Comparison of ENCODE assay signal across 20 cellular contexts in the genomic region with DNA sequence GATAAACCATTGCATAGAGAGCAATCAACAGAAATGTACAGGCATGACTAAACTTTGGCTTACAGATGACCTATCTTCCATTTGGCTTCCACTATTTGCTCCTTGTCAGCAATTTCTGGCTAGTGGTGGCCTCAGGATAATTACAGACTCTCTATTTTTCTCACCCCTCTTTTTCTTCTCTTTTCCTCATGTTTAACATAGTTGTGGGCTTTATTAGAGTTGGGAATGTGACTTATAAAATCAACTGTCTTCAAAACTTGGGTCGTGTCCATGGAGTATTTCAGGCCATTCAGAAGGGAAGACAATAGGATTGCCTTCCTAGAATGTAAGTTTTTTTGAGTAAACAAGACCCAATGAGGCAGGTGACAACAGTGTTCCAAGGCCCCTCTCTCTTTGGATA.
A peak's percentile ranks its signal among the peaks of the same experiment; 100 is the strongest.
DNase-seq lines count a peak whose midpoint lies in the region; TF ChIP-seq lines count a peak whose summit lies in the region.
"Had no signal": no experiment of that assay in that cellular context is flagged by ENCODE, and none has a peak within 500 bp of the region (broad histone marks: within the 10 kb centered on the region; RNA-seq: fewer than 3 reads in every experiment).

No MANE protein-coding gene starts in this region.

- intact Hi-C loops in activated T-helper 1 cell treated with anti-CD3 and anti-CD28 coated beads, Interleukin-12 subunit alpha, Interleukin-12 subunit beta, Interleukin-2, Interleukin-4 antibody, amounts not matched to agents 30 ng/mL and 10 ng/mL and 1 ng/mL, durations not matched to agents 14 hours and 24 hours and 36 hours (cut with micrococcal nuclease), result no loop called here

- no peaks in the 10 kb centered on the region for H3K9me3 Mint-ChIP-seq in nephron
- H3K9me3 Mint-ChIP-seq in activated T-helper 1 cell treated with anti-CD3 and anti-CD28 coated beads, Interleukin-12 subunit alpha, Interleukin-12 subunit beta, Interleukin-2, Interleukin-4 antibody, amounts not matched to agents 30 ng/mL and 10 ng/mL and 1 ng/mL, durations not matched to agents 14 hours and 24 hours and 36 hours, result no peaks in the 10 kb centered on the region
- H3K9me3 Mint-ChIP-seq: activated T-helper 17 cell treated with anti-CD3 and anti-CD28 coated beads, Interleukin-2, amount 50 U/mL, for 72 hours; CD14-positive monocyte had no signal

- no peaks in the 10 kb centered on the region for H3K79me1 ChIP-seq in mesendoderm (ENCODE audit: low read length)

- no peak overlapping the region for H3K4me2 ChIP-seq in mesendoderm (ENCODE audit: low read length)

- no peak overlapping the region for H2AK5ac ChIP-seq in mesendoderm (ENCODE audit: low read length)

- H3K4me1 ChIP-seq in SJCRH30, result peaks cover 45% of the 10 kb centered on the region
- peaks cover 2% of the 10 kb centered on the region for H3K4me1 ChIP-seq in mesendoderm (ENCODE audit: control insufficient read depth, low read depth, low read length)
- H3K4me1 ChIP-seq: colonic mucosa had no signal

- no peak overlapping the region for H2BK15ac ChIP-seq in mesendoderm (replicated peaks; ENCODE audit: low read depth)

- no peaks in the 10 kb centered on the region for H3K27me3 Mint-ChIP-seq in nephron (ENCODE audit: low read depth)
- H3K27me3 Mint-ChIP-seq in activated T-helper 1 cell treated with anti-CD3 and anti-CD28 coated beads, Interleukin-12 subunit alpha, Interleukin-12 subunit beta, Interleukin-2, Interleukin-4 antibody, amounts not matched to agents 30 ng/mL and 10 ng/mL and 1 ng/mL, durations not matched to agents 14 hours and 24 hours and 36 hours (ENCODE audit: insufficient read depth), result peaks cover 11% of the 10 kb centered on the region

- DNase-seq in Daoy (ENCODE audit: low read depth), result peak; percentile 10
- DNase-seq in SJCRH30, result no peak
- DNase-seq in fibroblast of gingiva (ENCODE audit: low read depth), result peak; percentile 64
- no peak for DNase-seq in mesendoderm
- DNase-seq in activated T-helper 1 cell treated with anti-CD3 and anti-CD28 coated beads, Interleukin-12 subunit alpha, Interleukin-12 subunit beta, Interleukin-2, Interleukin-4 antibody, amounts not matched to agents 30 ng/mL and 10 ng/mL and 1 ng/mL, durations not matched to agents 14 hours and 24 hours and 36 hours (ENCODE audit: low spot score), result no peak
- no peak for DNase-seq in stimulated activated CD4-positive, alpha-beta T cell treated with anti-CD3 and anti-CD28 coated beads, Interleukin-2, amount 100 ng/mL, for 48 hours
- DNase-seq in activated CD4-positive, alpha-beta T cell treated with anti-CD3 and anti-CD28 coated beads, Interleukin-2, amount 50 U/mL, for 1 hour, result no peak
- DNase-seq: activated CD8-positive, alpha-beta T cell treated with anti-CD3 and anti-CD28 coated beads, Interleukin-2, amount 10 ng/mL, durations not matched to agents 7 days and 5 days; colonic mucosa; DMS79 treated with DMSO at 0.1 percent for 48 hours; head of caudate nucleus; islet precursor cell; Kasumi-1; NCI-H1436; stimulated activated CD4-positive, alpha-beta T cell treated with anti-CD3 and anti-CD28 coated beads, Interleukin-4, amount 100 ng/mL, for 4 hours; T-helper 1 cell; WERI-Rb-1 had no signal

- no CpG with 5 or more reads among the region's 1 CpG for WGBS in mesendoderm (ENCODE audit: extremely low coverage, insufficient coverage, low lambda C conversion rate)

- no peak overlapping the region for H3K4me3 Mint-ChIP-seq in nephron
- H3K4me3 Mint-ChIP-seq in activated T-helper 1 cell treated with anti-CD3 and anti-CD28 coated beads, Interleukin-12 subunit alpha, Interleukin-12 subunit beta, Interleukin-2, Interleukin-4 antibody, amounts not matched to agents 30 ng/mL and 10 ng/mL and 1 ng/mL, durations not matched to agents 14 hours and 24 hours and 36 hours, result no peak overlapping the region
- H3K4me3 Mint-ChIP-seq: activated CD8-positive, alpha-beta T cell treated with anti-CD3 and anti-CD28 coated beads, Interleukin-2, amount 10 ng/mL, durations not matched to agents 7 days and 5 days; activated T-helper 17 cell treated with anti-CD3 and anti-CD28 coated beads, Interleukin-2, amount 50 U/mL, for 72 hours; CD14-positive monocyte had no signal

- peak overlapping the region; percentile 80 to 96 (median 95) for H3K27ac Mint-ChIP-seq in nephron
- no peak overlapping the region for H3K27ac Mint-ChIP-seq in activated T-helper 1 cell treated with anti-CD3 and anti-CD28 coated beads, Interleukin-12 subunit alpha, Interleukin-12 subunit beta, Interleukin-2, Interleukin-4 antibody, amounts not matched to agents 30 ng/mL and 10 ng/mL and 1 ng/mL, durations not matched to agents 14 hours and 24 hours and 36 hours
- H3K27ac Mint-ChIP-seq: activated CD8-positive, alpha-beta T cell treated with anti-CD3 and anti-CD28 coated beads, Interleukin-2, amount 10 ng/mL, durations not matched to agents 7 days and 5 days; activated T-helper 17 cell treated with anti-CD3 and anti-CD28 coated beads, Interleukin-2, amount 50 U/mL, for 72 hours had no signal

- no peak overlapping the region for H3K56ac ChIP-seq in mesendoderm (ENCODE audit: low read length)

- no peak for TF ChIP-seq CTCF in nephron (IDR thresholded peaks at IDR 0.05; ENCODE audit: unreplicated experiment in 3 of 3)

- H3K79me2 ChIP-seq in mesendoderm (ENCODE audit: control insufficient read depth, insufficient read depth, low read length), result no peaks in the 10 kb centered on the region

- H4K5ac ChIP-seq in mesendoderm (ENCODE audit: low read length), result no peak overlapping the region

- H4K8ac ChIP-seq in mesendoderm (ENCODE audit: low read depth, low read length), result no peak overlapping the region

- H3K4me3 ChIP-seq in SJCRH30 (no peak overlapping the region), mesendoderm (ENCODE audit: low read length) (no peak overlapping the region)
- H3K4me3 ChIP-seq: colonic mucosa had no signal

- H3K27ac ChIP-seq in SJCRH30, result peak overlapping the region; percentile 81
- H3K27ac ChIP-seq in mesendoderm (ENCODE audit: low read depth, low read length), result no peak overlapping the region
- H3K27ac ChIP-seq: colonic mucosa, WERI-Rb-1 had no signal

- H3K4ac ChIP-seq in mesendoderm (ENCODE audit: low read depth, low read length), result no peak overlapping the region

- H3K36me3 ChIP-seq in SJCRH30, result peaks cover 11% of the 10 kb centered on the region; the same call in 1 of the 2 replicates
- no peaks in the 10 kb centered on the region for H3K36me3 ChIP-seq in mesendoderm (ENCODE audit: control insufficient read depth, insufficient read depth, low read length)
- H3K36me3 ChIP-seq: colonic mucosa, WERI-Rb-1 had no signal

- H3K18ac ChIP-seq in mesendoderm (ENCODE audit: low read length), result no peak overlapping the region

- no peak overlapping the region for H3K23ac ChIP-seq in mesendoderm (ENCODE audit: low read length)

- H3K4me1 Mint-ChIP-seq in nephron, result peaks cover 70% of the 10 kb centered on the region
- peaks cover 12% of the 10 kb centered on the region for H3K4me1 Mint-ChIP-seq in activated T-helper 1 cell treated with anti-CD3 and anti-CD28 coated beads, Interleukin-12 subunit alpha, Interleukin-12 subunit beta, Interleukin-2, Interleukin-4 antibody, amounts not matched to agents 30 ng/mL and 10 ng/mL and 1 ng/mL, durations not matched to agents 14 hours and 24 hours and 36 hours (ENCODE audit: low read depth)
- H3K4me1 Mint-ChIP-seq: activated T-helper 17 cell treated with anti-CD3 and anti-CD28 coated beads, Interleukin-2, amount 50 U/mL, for 72 hours had no signal

- no peak overlapping the region for H2BK5ac ChIP-seq in mesendoderm (ENCODE audit: low read length)

- H3K9me3 ChIP-seq in SJCRH30 (replicated peaks), result no peaks in the 10 kb centered on the region
- H3K9me3 ChIP-seq: colonic mucosa had no signal

- H2BK120ac ChIP-seq in mesendoderm (ENCODE audit: low read depth, low read length), result no peak overlapping the region

- H3K36me3 Mint-ChIP-seq in nephron (ENCODE audit: low read depth), result peaks cover 39% of the 10 kb centered on the region
- H3K36me3 Mint-ChIP-seq in activated T-helper 1 cell treated with anti-CD3 and anti-CD28 coated beads, Interleukin-12 subunit alpha, Interleukin-12 subunit beta, Interleukin-2, Interleukin-4 antibody, amounts not matched to agents 30 ng/mL and 10 ng/mL and 1 ng/mL, durations not matched to agents 14 hours and 24 hours and 36 hours (ENCODE audit: low read depth), result no peaks in the 10 kb centered on the region
- H3K36me3 Mint-ChIP-seq: CD14-positive monocyte had no signal

- H3K27me3 ChIP-seq in SJCRH30, result no peaks in the 10 kb centered on the region
- no peaks in the 10 kb centered on the region for H3K27me3 ChIP-seq in mesendoderm (ENCODE audit: insufficient read depth, low read length, poor library complexity)
- H3K27me3 ChIP-seq: colonic mucosa had no signal

- H3K9ac ChIP-seq in mesendoderm (ENCODE audit: low read length), result no peak overlapping the region

Comparison
In these comparisons a context has a peak if more than half of its experiments do, and no peak if none do; other contexts are left out.
1. DNase-seq: peak in Daoy (single experiment) and fibroblast of gingiva (single experiment); none in SJCRH30 (0 of 2), mesendoderm (single experiment), activated T-helper 1 cell treated with anti-CD3 and anti-CD28 coated beads, Interleukin-12 subunit alpha, Interleukin-12 subunit beta, Interleukin-2, Interleukin-4 antibody, amounts not matched to agents 30 ng/mL and 10 ng/mL and 1 ng/mL, durations not matched to agents 14 hours and 24 hours and 36 hours (single experiment), stimulated activated CD4-positive, alpha-beta T cell treated with anti-CD3 and anti-CD28 coated beads, Interleukin-2, amount 100 ng/mL, for 48 hours (0 of 2) and activated CD4-positive, alpha-beta T cell treated with anti-CD3 and anti-CD28 coated beads, Interleukin-2, amount 50 U/mL, for 1 hour (single experiment).